Comparison of ENCODE assay signal across 9 cellular contexts in genomic region chr14:102545461-102546265, GRCh38. TPM values are rescaled to one million over a fixed set of nuclear protein-coding genes. Genes with fewer than 3 reads are reported as not detected.
DNase-seq lines count a peak whose midpoint lies in the region; ATAC-seq and TF ChIP-seq lines count a peak whose summit lies in the region.
"Had no signal": no experiment of that assay in that cellular context is flagged by ENCODE, and none has a peak within 500 bp of the region (broad histone marks: within the 10 kb centered on the region; RNA-seq: fewer than 3 reads in every experiment).

No MANE protein-coding gene starts in this region.

- H4K8ac ChIP-seq in H9 (replicated peaks; ENCODE audit: insufficient read length, low read depth, low read length) = no peak overlapping the region

- peak overlapping the region; percentile 77 to 97 (median 97) for H3K27ac Mint-ChIP-seq in H9

- no peak overlapping the region for H2BK20ac ChIP-seq in H9 (ENCODE audit: low read depth, low read length, poor library complexity, severe bottlenecking)

- no peak overlapping the region for H4K91ac ChIP-seq in H9 (ENCODE audit: insufficient read length, low read depth, low read length)

- H3K4me1 Mint-ChIP-seq in H9 = peaks cover 21% of the 10 kb centered on the region in 2 experiments

- no peaks in the 10 kb centered on the region for H3K79me2 ChIP-seq in H9 (ENCODE audit: insufficient read depth, low read length)

- peak overlapping the region; percentile 56 to 73 for H3K4me3 Mint-ChIP-seq in H9

- TF ChIP-seq POLR2A in GM18505 (IDR thresholded peaks at IDR 0.05; ENCODE audit: borderline replicate concordance, extremely low read depth, insufficient read depth, insufficient read length) = no peak

- no peak overlapping the region for H2BK15ac ChIP-seq in H9 (ENCODE audit: low read depth, low read length)

- peak overlapping the region; percentile 21; the same call in 1 of the 2 replicates for H3K14ac ChIP-seq in H9 (ENCODE audit: insufficient read depth, low read length)

- no peak for DNase-seq in AG09319 (ENCODE audit: extremely low read depth, low read depth)
- peak; percentile 79 for DNase-seq in H9
- DNase-seq in brain microvascular endothelial cell = no peak
- peak; percentile 89 for DNase-seq in islet precursor cell
- no peak for DNase-seq in NCI-H2107 treated with DMSO at 0.1 percent for 48 hours (lab: John Stamatoyannopoulos, UW; ENCODE audit: unreplicated experiment)
- no peak for DNase-seq in NCI-H748 treated with DMSO at 0.1 percent for 48 hours (lab: John Stamatoyannopoulos, UW)
- DNase-seq: effector CD4-positive, alpha-beta T cell had no signal

- no peak overlapping the region for H2AFZ ChIP-seq in H9 (ENCODE audit: low read length)

- H3K4me3 ChIP-seq in brain microvascular endothelial cell (ENCODE audit: low read depth, low read length) = no peak overlapping the region

- no peaks in the 10 kb centered on the region for H3K23me2 ChIP-seq in H9 (ENCODE audit: insufficient read length, low read depth, low read length, poor library complexity, severe bottlenecking)

- H3K56ac ChIP-seq in H9 (ENCODE audit: insufficient read length, low read depth, low read length) = no peak overlapping the region

- no peak overlapping the region for H2BK12ac ChIP-seq in H9 (ENCODE audit: insufficient read length, low read depth, low read length)

- WGBS in H9 (ENCODE audit: extremely low coverage, insufficient read length, low lambda C conversion rate) = no CpG with 5 or more reads among the region's 29 CpGs

- peak; percentile 5 for TF ChIP-seq CTCF in AG09319 (IDR thresholded peaks at IDR 0.05; ENCODE audit: low read depth, low read length)
- peak; percentile 31; the same call in 2 of the 3 replicates for TF ChIP-seq CTCF in H9 (conservative IDR thresholded peaks at IDR 0.05)
- TF ChIP-seq CTCF in brain microvascular endothelial cell (IDR thresholded peaks at IDR 0.05; ENCODE audit: low read depth, low read length, missing control alignments) = peak; percentile 39

- no peaks in the 10 kb centered on the region for H3K9me3 ChIP-seq in H9 (ENCODE audit: control insufficient read depth, low read depth, low read length)

- H3K9ac ChIP-seq in H9 (ENCODE audit: extremely low read depth, insufficient read length, low read length) = no peak overlapping the region

- peaks cover 0 to 1% (median 0%) of the 10 kb centered on the region in 3 experiments; a peak in 1 of 7 replicates for H3K36me3 Mint-ChIP-seq in H9 (ENCODE audit: insufficient read depth in 1 of 3, low read depth in 3 of 3)

- no peaks in the 10 kb centered on the region for H3K36me3 ChIP-seq in brain microvascular endothelial cell (replicated peaks)

- ATAC-seq in GM18519 (IDR thresholded peaks at IDR 0.05; ENCODE audit: low FRiP score, unreplicated experiment) = no peak
- ATAC-seq in GM18505 (IDR thresholded peaks at IDR 0.05; ENCODE audit: unreplicated experiment) = no peak

- no peak overlapping the region for H2BK5ac ChIP-seq in H9 (ENCODE audit: insufficient read length, low read length)

- no peaks in the 10 kb centered on the region for H3K9me3 Mint-ChIP-seq in H9

- H3K27me3 Mint-ChIP-seq in H9 (ENCODE audit: low read depth) = peaks cover 16% of the 10 kb centered on the region

- no peaks in the 10 kb centered on the region for H4K20me1 ChIP-seq in H9 (ENCODE audit: control insufficient read depth, insufficient read depth, insufficient read length)

- no peak overlapping the region for H3K27ac ChIP-seq in H9 (ENCODE audit: insufficient read length, low read depth, low read length)
- H3K27ac ChIP-seq in brain microvascular endothelial cell = no peak overlapping the region

- no peak overlapping the region for H3T11ph ChIP-seq in H9 (ENCODE audit: low read length)

- peak overlapping the region; percentile 22 for H3K4me2 ChIP-seq in H9 (ENCODE audit: insufficient read depth, insufficient read length, low read length)

- H3K27me3 ChIP-seq in H9 (ENCODE audit: insufficient read depth, low read length) (no peaks in the 10 kb centered on the region), brain microvascular endothelial cell (replicated peaks) (peaks cover 13% of the 10 kb centered on the region)

- no peak overlapping the region for H3K4ac ChIP-seq in H9 (ENCODE audit: low read depth, low read length)

- H3K4me1 ChIP-seq in H9 (ENCODE audit: insufficient read depth, low read length) = no peaks in the 10 kb centered on the region

- in situ Hi-C loops in brain microvascular endothelial cell (cut with HindIII; ENCODE audit: low pct_ligation_motif_present, low sequenced_read_pairs) = no loop called here

- H2BK120ac ChIP-seq in H9 (ENCODE audit: low read depth, low read length, poor library complexity, severe bottlenecking) = no peak overlapping the region

- H4K5ac ChIP-seq in H9 (ENCODE audit: insufficient read length, low read depth, low read length) = no peak overlapping the region

- H2AK5ac ChIP-seq in H9 (ENCODE audit: insufficient read length, low read length) = no peak overlapping the region

- H3K23ac ChIP-seq in H9 (ENCODE audit: insufficient read length, low read depth, low read length) = no peak overlapping the region

- no peaks in the 10 kb centered on the region for H3K79me1 ChIP-seq in H9 (ENCODE audit: insufficient read depth, low read depth, low read length, poor library complexity, severe bottlenecking)

- peak overlapping the region; percentile 47 for H3K18ac ChIP-seq in H9 (ENCODE audit: insufficient read length, low read depth, low read length)

RNA-seq across cellular contexts. Expression of gene ANKRD9, which starts 36.1 kb away (rescaled TPM):
- 29.0 and 29.8 TPM in 2 replicates for total RNA-seq in H9 (2021)

RNA-seq across cellular contexts. Expression of gene RCOR1, which starts 46.8 kb away (rescaled TPM):
- 34.1 and 34.5 TPM in 2 replicates for total RNA-seq in H9 (2021)

Comparison
In these comparisons a context has a peak if more than half of its experiments do, and no peak if none do; other contexts are left out.
1. DNase-seq: peak in H9 (single experiment) and islet precursor cell (single experiment); none in AG09319 (single experiment), brain microvascular endothelial cell (single experiment), NCI-H2107 treated with DMSO at 0.1 percent for 48 hours (single experiment) and NCI-H748 treated with DMSO at 0.1 percent for 48 hours (single experiment).
2. Peak in every context shown above with its lines, with median percentiles within 50 percentile points of each other: CTCF ChIP-seq.